8 cellular contexts compared by ENCODE assay signal in genomic region chr1:173190101-173190895, GRCh38. TPM values are rescaled to one million over a fixed set of nuclear protein-coding genes. Genes with fewer than 3 reads are reported as not detected.
DNase-seq lines count a peak whose midpoint lies in the region; ATAC-seq and TF ChIP-seq lines count a peak whose summit lies in the region.

No MANE protein-coding gene starts in this region.

- intact Hi-C loops in left lung (cut with DNase I) (no loop called here), tibial artery (cut with DNase I; ENCODE audit: low total_unique reads) (loop anchor here (10.0 kb wide), 1 partner anchor 655 kb away; the partner anchor contains the start of gene SUCO)

- H3K4me3 ChIP-seq in cardiac fibroblast (replicated peaks in 1 of 2; ENCODE audit: low read depth in 2 of 2, low read length in 2 of 2) (no peak overlapping the region), left lung (no peak overlapping the region), tibial artery (no peak overlapping the region)

- H3K36me3 ChIP-seq in left lung (no peaks in the 10 kb centered on the region), tibial artery (no peaks in the 10 kb centered on the region)

- peak; percentile 87 for ATAC-seq in left lung
- ATAC-seq in natural killer cell treated with Interleukin-12 subunit alpha and Interleukin-12 subunit beta and Interleukin-15 and Interleukin-18, amount 100 ng/mL, for 72 hours = no peak
- no peak for ATAC-seq in GM21526 (IDR thresholded peaks at IDR 0.05; ENCODE audit: low FRiP score, unreplicated experiment)

- H3K27ac Mint-ChIP-seq in natural killer cell treated with Interleukin-12 subunit alpha and Interleukin-12 subunit beta and Interleukin-15 and Interleukin-18, amount 100 ng/mL, for 72 hours = no peak overlapping the region

- H3K27ac ChIP-seq in left lung (peak overlapping the region; percentile 55 to 61), tibial artery (peak overlapping the region; percentile 56 to 71)

- H3K9me3 ChIP-seq in left lung (no peaks in the 10 kb centered on the region), tibial artery (no peaks in the 10 kb centered on the region)

- H3K4me1 Mint-ChIP-seq in natural killer cell treated with Interleukin-12 subunit alpha and Interleukin-12 subunit beta and Interleukin-15 and Interleukin-18, amount 100 ng/mL, for 72 hours (ENCODE audit: low read depth in 2 of 2) = peaks cover 34 to 39% of the 10 kb centered on the region in 2 donors

- no peaks in the 10 kb centered on the region for H3K9me3 Mint-ChIP-seq in natural killer cell treated with Interleukin-12 subunit alpha and Interleukin-12 subunit beta and Interleukin-15 and Interleukin-18, amount 100 ng/mL, for 72 hours

- H3K27me3 Mint-ChIP-seq in natural killer cell treated with Interleukin-12 subunit alpha and Interleukin-12 subunit beta and Interleukin-15 and Interleukin-18, amount 100 ng/mL, for 72 hours = no peaks in the 10 kb centered on the region

- no peak overlapping the region for H3K4me3 Mint-ChIP-seq in natural killer cell treated with Interleukin-12 subunit alpha and Interleukin-12 subunit beta and Interleukin-15 and Interleukin-18, amount 100 ng/mL, for 72 hours

- DNase-seq in D341Med (ENCODE audit: low spot score) = peak; percentile 62
- peak; percentile 73 for DNase-seq in NCI-H1048 (lab: John Stamatoyannopoulos, UW)
- DNase-seq in cardiac fibroblast (ENCODE audit: low read depth in 2 of 2) = peak; percentile 88 to 89
- peak; percentile 67 to 88 for DNase-seq in left lung
- peak; percentile 90 to 95 for DNase-seq in tibial artery
- no peak for DNase-seq in natural killer cell treated with Interleukin-12 subunit alpha and Interleukin-12 subunit beta and Interleukin-15 and Interleukin-18, amount 100 ng/mL, for 72 hours (ENCODE audit: low spot score)
- DNase-seq in stimulated activated naive CD4-positive, alpha-beta T cell treated with Interleukin-2 at 50 U/mL for 16 hours (lab: John Stamatoyannopoulos, UW) = no peak

- H3K27me3 ChIP-seq in left lung = no peaks in the 10 kb centered on the region
- no peaks in the 10 kb centered on the region for H3K27me3 ChIP-seq in tibial artery

- no peak for TF ChIP-seq CTCF in cardiac fibroblast (IDR thresholded peaks at IDR 0.05; ENCODE audit: low read depth, low read length)
- TF ChIP-seq CTCF in left lung (IDR thresholded peaks at IDR 0.05) = no peak
- no peak for TF ChIP-seq CTCF in tibial artery (IDR thresholded peaks at IDR 0.05)

- H3K4me1 ChIP-seq in left lung = peaks cover 8 to 25% of the 10 kb centered on the region in 2 donors
- peaks cover 0 to 23% (median 19%) of the 10 kb centered on the region in 4 donors for H3K4me1 ChIP-seq in tibial artery

- peaks cover 9% of the 10 kb centered on the region for H3K36me3 Mint-ChIP-seq in natural killer cell treated with Interleukin-12 subunit alpha and Interleukin-12 subunit beta and Interleukin-15 and Interleukin-18, amount 100 ng/mL, for 72 hours

RNA-seq across cellular contexts. Expression of gene TNFSF4, which starts 16.8 kb away (rescaled TPM):
- total RNA-seq in left lung = 1 to 10 TPM in 1 of 2 donors, under 1 TPM in 1; 0.73 to 1.3 TPM
- total RNA-seq in natural killer cell treated with Interleukin-12 subunit alpha and Interleukin-12 subunit beta and Interleukin-15 and Interleukin-18, amount 100 ng/mL, for 72 hours = 100 to 1,000 TPM in 1 of 2 donors, 10 to 100 TPM in 1; 40.5 to 275 TPM

Comparison
In these comparisons a context has a peak if more than half of its experiments do, and no peak if none do; other contexts are left out.
1. DNase-seq: peak in D341Med (single experiment), NCI-H1048 (single experiment), cardiac fibroblast (2 of 2), left lung (2 of 2) and tibial artery (2 of 2); none in natural killer cell treated with Interleukin-12 subunit alpha and Interleukin-12 subunit beta and Interleukin-15 and Interleukin-18, amount 100 ng/mL, for 72 hours (single experiment) and stimulated activated naive CD4-positive, alpha-beta T cell treated with Interleukin-2 at 50 U/mL for 16 hours (single experiment).
2. RNA of gene TNFSF4, which starts 16.8 kb away (total RNA-seq): 40.5 to 275 TPM in natural killer cell treated with Interleukin-12 subunit alpha and Interleukin-12 subunit beta and Interleukin-15 and Interleukin-18, amount 100 ng/mL, for 72 hours; 0.73 to 1.3 TPM in left lung; every median in the first group is over 10 times any median in the second.